1 cellular context compared by ENCODE assay signal in the genomic region with DNA sequence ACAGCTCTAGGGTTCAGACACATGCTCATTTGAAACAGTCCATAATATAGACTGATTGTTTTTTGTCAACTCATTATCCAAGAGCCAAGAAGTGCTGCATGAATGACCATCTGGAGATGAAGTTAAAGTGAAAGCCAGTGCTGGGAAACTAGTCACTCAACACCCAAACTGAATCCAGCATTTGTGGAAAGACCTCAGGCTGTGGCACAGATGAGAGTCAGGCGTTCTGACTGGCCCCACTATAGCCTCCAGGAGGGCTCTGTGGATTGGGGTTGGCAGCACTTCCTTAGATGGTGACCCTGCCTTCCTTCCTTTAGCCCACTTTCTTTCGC.
A peak's percentile ranks its signal among the peaks of the same experiment; 100 is the strongest.
TF ChIP-seq lines count a peak whose summit lies in the region.

No MANE protein-coding gene starts in this region.

TF ChIP-seq in K562, 482 proteins besides CTCF, POLR2A, EP300 and RAD21 (continued from another document):
- TF ChIP-seq C11orf30 (IDR thresholded peaks at IDR 0.05; ENCODE audit: low read depth): peak; percentile 70
